Comparison of ENCODE assay signal across 8 cellular contexts in genomic region chr14:23351681-23352505, GRCh38. TPM values are rescaled to one million over a fixed set of nuclear protein-coding genes. Genes with fewer than 3 reads are reported as not detected.
DNase-seq lines count a peak whose midpoint lies in the region; ATAC-seq and TF ChIP-seq lines count a peak whose summit lies in the region.

No MANE protein-coding gene starts in this region.

- CTCF ChIA-PET in PC-9 (lab: Charles Lee), result no interaction called here

- H3K27me3 ChIP-seq in smooth muscle cell (ENCODE audit: low read depth), result no peaks in the 10 kb centered on the region
- peaks cover 56% of the 10 kb centered on the region for H3K27me3 ChIP-seq in PC-9 (ENCODE audit: insufficient read depth, low read depth)

- no TSS peak for BruUV-seq in PC-9 (replicated peaks; lab: Mats Ljungman, UMichigan)

- WGBS in smooth muscle cell (ENCODE audit: low lambda C conversion rate), result 7% methylated on average over 46 of the region's 61 CpGs

- in situ Hi-C loops in astrocyte of the cerebellum (cut with HindIII; ENCODE audit: low sequenced_read_pairs), result no loop called here

- no peak for DNase-seq in T-helper 1 cell
- no peak for DNase-seq in astrocyte of the cerebellum (ENCODE audit: low read depth)
- no peak for DNase-seq in smooth muscle cell (lab: John Stamatoyannopoulos, UW; ENCODE audit: unreplicated experiment)
- no peak for DNase-seq in PC-9

- no peak overlapping the region for H3K27ac Mint-ChIP-seq in T-helper 1 cell treated with Interleukin-12 subunit alpha and Interleukin-12 subunit beta and Interleukin-4 antibody, amounts not matched to agents 30 μg/mL and 1 μg/mL, for 36 hours

- H3K9me3 ChIP-seq in iPS-18c (ENCODE audit: control insufficient read depth, insufficient read depth, low read length) (no peaks in the 10 kb centered on the region), smooth muscle cell (replicated peaks; ENCODE audit: low read depth) (no peaks in the 10 kb centered on the region), PC-9 (ENCODE audit: insufficient read depth, low read depth) (no peaks in the 10 kb centered on the region)

- ATAC-seq in GM21447 (IDR thresholded peaks at IDR 0.05; ENCODE audit: unreplicated experiment) (no peak), GM18868 (IDR thresholded peaks at IDR 0.05; ENCODE audit: unreplicated experiment) (no peak)

- peak overlapping the region; percentile 66 for H3K4me3 Mint-ChIP-seq in T-helper 1 cell treated with Interleukin-12 subunit alpha and Interleukin-12 subunit beta and Interleukin-4 antibody, amounts not matched to agents 30 μg/mL and 1 μg/mL, for 36 hours

- H3K4me2 ChIP-seq in smooth muscle cell, result peak overlapping the region; percentile 99
- no peak overlapping the region for H3K4me2 ChIP-seq in PC-9

- TF ChIP-seq CTCF in astrocyte of the cerebellum (IDR thresholded peaks at IDR 0.05; ENCODE audit: low read depth, low read length, missing control alignments) (no peak), smooth muscle cell (IDR thresholded peaks at IDR 0.05; ENCODE audit: borderline replicate concordance, insufficient read depth, poor library complexity, severe bottlenecking) (peak; percentile 17), PC-9 (conservative IDR thresholded peaks at IDR 0.05) (no peak)

- intact Hi-C loops in PC-9 (cut with micrococcal nuclease; ENCODE audit: unreplicated experiment), result no loop called here

- H3K27ac ChIP-seq in smooth muscle cell (ENCODE audit: low read depth), result peak overlapping the region; percentile 63
- no peak overlapping the region for H3K27ac ChIP-seq in PC-9

- no peaks in the 10 kb centered on the region for H3K9me2 ChIP-seq in PC-9 (ENCODE audit: insufficient read depth)

- H3K79me2 ChIP-seq in smooth muscle cell (ENCODE audit: low read depth), result no peaks in the 10 kb centered on the region
- no peaks in the 10 kb centered on the region for H3K79me2 ChIP-seq in PC-9 (ENCODE audit: low read depth)

- H4K20me1 ChIP-seq in smooth muscle cell (ENCODE audit: low read depth) (peaks cover 6% of the 10 kb centered on the region), PC-9 (ENCODE audit: insufficient read depth) (no peaks in the 10 kb centered on the region)

- H3K27me3 Mint-ChIP-seq in T-helper 1 cell treated with Interleukin-12 subunit alpha and Interleukin-12 subunit beta and Interleukin-4 antibody, amounts not matched to agents 30 μg/mL and 1 μg/mL, for 36 hours (ENCODE audit: low read depth), result peaks cover 45% of the 10 kb centered on the region

- peaks cover 7% of the 10 kb centered on the region for H3K4me1 Mint-ChIP-seq in T-helper 1 cell treated with Interleukin-12 subunit alpha and Interleukin-12 subunit beta and Interleukin-4 antibody, amounts not matched to agents 30 μg/mL and 1 μg/mL, for 36 hours (ENCODE audit: low read depth)

- peak overlapping the region; percentile 75 for H3K4me3 ChIP-seq in astrocyte of the cerebellum (ENCODE audit: low read depth, low read length)
- peak overlapping the region; percentile 85 for H3K4me3 ChIP-seq in iPS-18c (ENCODE audit: insufficient read depth, low read depth, low read length)
- H3K4me3 ChIP-seq in smooth muscle cell, result peak overlapping the region; percentile 91
- H3K4me3 ChIP-seq in PC-9, result no peak overlapping the region

- H3K4me1 ChIP-seq in smooth muscle cell (ENCODE audit: low read depth), result peaks cover 4% of the 10 kb centered on the region
- H3K4me1 ChIP-seq in PC-9 (replicated peaks; ENCODE audit: insufficient read depth), result no peaks in the 10 kb centered on the region

- H3K9ac ChIP-seq in smooth muscle cell (ENCODE audit: low read depth), result peak overlapping the region; percentile 64

- H3K36me3 ChIP-seq in smooth muscle cell (ENCODE audit: low read depth) (no peaks in the 10 kb centered on the region), PC-9 (ENCODE audit: low read depth) (no peaks in the 10 kb centered on the region)

- H3F3A ChIP-seq in smooth muscle cell (ENCODE audit: low read depth) (peaks cover 27% of the 10 kb centered on the region), PC-9 (ENCODE audit: insufficient read depth, low read depth) (no peaks in the 10 kb centered on the region)

- peaks cover 2% of the 10 kb centered on the region for H3K36me3 Mint-ChIP-seq in T-helper 1 cell treated with Interleukin-12 subunit alpha and Interleukin-12 subunit beta and Interleukin-4 antibody, amounts not matched to agents 30 μg/mL and 1 μg/mL, for 36 hours (ENCODE audit: low read depth)

- no peak overlapping the region for H2AFZ ChIP-seq in smooth muscle cell (ENCODE audit: low read depth)
- H2AFZ ChIP-seq in PC-9, result no peak overlapping the region

- H3K9me3 Mint-ChIP-seq in T-helper 1 cell treated with Interleukin-12 subunit alpha and Interleukin-12 subunit beta and Interleukin-4 antibody, amounts not matched to agents 30 μg/mL and 1 μg/mL, for 36 hours, result no peaks in the 10 kb centered on the region

- POLR2A ChIA-PET in PC-9 (lab: Charles Lee; ENCODE audit: unreplicated experiment), result no interaction called here

RNA-seq across cellular contexts. Expression of gene SLC22A17, which starts 0.8 kb away (rescaled TPM):
- total RNA-seq in smooth muscle cell (70.3 and 81.0 TPM in 2 replicates), PC-9 (2021) (not detected in 2 replicates)
- polyA plus RNA-seq in smooth muscle cell, result 127 and 134 TPM in 2 replicates

RNA-seq across cellular contexts. Expression of gene EFS, which starts 13.1 kb away (rescaled TPM):
- 16.2 and 23.9 TPM in 2 replicates for total RNA-seq in smooth muscle cell
- polyA plus RNA-seq in smooth muscle cell, result 41.3 and 43.9 TPM in 2 replicates
- not detected in 2 replicates for total RNA-seq in PC-9 (2021)

RNA-seq across cellular contexts. Expression of gene IL25, which starts 20.7 kb away (rescaled TPM):
- total RNA-seq in smooth muscle cell (not detected in 2 replicates), PC-9 (2021) (not detected in 2 replicates)
- not detected in 2 replicates for polyA plus RNA-seq in smooth muscle cell

RNA-seq across cellular contexts. Expression of gene CMTM5, which starts 25.0 kb away (rescaled TPM):
- total RNA-seq in smooth muscle cell, result not detected in 2 replicates
- polyA plus RNA-seq in smooth muscle cell, result 0.59 TPM in 1 of 2 replicates, not detected in the other
- total RNA-seq in PC-9 (2021), result not detected in 2 replicates

RNA-seq across cellular contexts. Expression of gene PABPN1, which starts 30.6 kb away (rescaled TPM):
- total RNA-seq in smooth muscle cell (48.3 and 52.3 TPM in 2 replicates), PC-9 (2021) (107 and 142 TPM in 2 replicates)
- 139 and 156 TPM in 2 replicates for polyA plus RNA-seq in smooth muscle cell

Comparison
In these comparisons a context has a peak if more than half of its experiments do, and no peak if none do; other contexts are left out.
1. RNA of gene SLC22A17, which starts 0.8 kb away (total RNA-seq): 70.3 to 81.0 TPM in smooth muscle cell; not detected in PC-9; every median in the first group is over 10 times any median in the second.
2. RNA of gene EFS, which starts 13.1 kb away (total RNA-seq): 16.2 to 23.9 TPM in smooth muscle cell; not detected in PC-9; every median in the first group is over 10 times any median in the second.